In the genomic region with DNA sequence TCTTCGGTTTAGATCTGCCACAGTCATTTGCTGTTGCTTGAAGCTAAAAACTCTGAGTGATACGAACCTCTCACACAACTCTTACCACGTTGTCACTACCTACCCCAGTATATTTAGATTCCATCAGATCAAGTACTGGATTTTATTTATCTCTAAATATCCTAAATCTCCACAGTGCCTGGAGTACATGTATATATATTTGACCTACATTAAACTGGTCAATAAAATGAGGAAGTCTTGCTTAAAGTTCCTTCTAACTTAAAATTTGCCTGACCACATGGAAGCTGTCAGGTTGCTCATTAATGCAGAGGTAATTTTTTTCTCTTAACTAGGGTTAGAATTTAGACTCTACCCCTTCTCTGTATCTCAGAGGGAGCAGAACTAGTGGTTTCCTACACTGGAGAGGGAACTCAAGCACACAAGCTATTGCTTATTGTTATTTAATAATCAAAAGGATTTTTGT, we compare ENCODE assay signal across 9 cellular contexts. TPM values are rescaled to one million over a fixed set of nuclear protein-coding genes. Genes with fewer than 3 reads are reported as not detected.
A peak's percentile ranks its signal among the peaks of the same experiment; 100 is the strongest.
DNase-seq lines count a peak whose midpoint lies in the region; ATAC-seq lines count a peak whose summit lies in the region.
"Had no signal": no experiment of that assay in that cellular context is flagged by ENCODE, and none has a peak within 500 bp of the region (broad histone marks: within the 10 kb centered on the region; RNA-seq: fewer than 3 reads in every experiment).

No MANE protein-coding gene starts in this region.

- H3K4me3 Mint-ChIP-seq in activated T-helper 17 cell treated with anti-CD3 and anti-CD28 coated beads, Interleukin-2, amount 50 U/mL, for 72 hours = no peak overlapping the region

- no peaks in the 10 kb centered on the region for H3K27me3 ChIP-seq in skeletal muscle satellite cell (ENCODE audit: control insufficient read depth, insufficient read depth, low read length)
- no peaks in the 10 kb centered on the region for H3K27me3 ChIP-seq in effector memory CD4-positive, alpha-beta T cell (replicated peaks; ENCODE audit: control insufficient read depth, insufficient read depth, low read length, poor library complexity, severe bottlenecking)

- no peak overlapping the region for H3K4me3 ChIP-seq in skeletal muscle satellite cell (ENCODE audit: low read length)
- no peak overlapping the region for H3K4me3 ChIP-seq in effector memory CD4-positive, alpha-beta T cell (ENCODE audit: insufficient read depth, low read depth, low read length, poor library complexity, severe bottlenecking)

- no peak overlapping the region for H3K27ac ChIP-seq in effector memory CD4-positive, alpha-beta T cell (ENCODE audit: insufficient read depth, low read length, poor library complexity, severe bottlenecking)

- no peak for DNase-seq in effector memory CD4-positive, alpha-beta T cell
- DNase-seq in NK-92 (lab: John Stamatoyannopoulos, UW; ENCODE audit: unreplicated experiment) = no peak
- DNase-seq in T-helper 9 cell = no peak

- no peaks in the 10 kb centered on the region for H3K36me3 ChIP-seq in skeletal muscle satellite cell (ENCODE audit: insufficient read depth, low read length)
- H3K36me3 ChIP-seq in effector memory CD4-positive, alpha-beta T cell (ENCODE audit: control insufficient read depth, insufficient read depth, low read length) = no peaks in the 10 kb centered on the region

- H3K4me1 ChIP-seq in skeletal muscle satellite cell (ENCODE audit: control insufficient read depth, insufficient read depth, low read length) = peaks cover 29% of the 10 kb centered on the region
- no peaks in the 10 kb centered on the region for H3K4me1 ChIP-seq in effector memory CD4-positive, alpha-beta T cell (ENCODE audit: control insufficient read depth, insufficient read depth, low read length, poor library complexity, severe bottlenecking)

- peaks cover 5% of the 10 kb centered on the region for H3K9me3 Mint-ChIP-seq in activated T-helper 17 cell treated with anti-CD3 and anti-CD28 coated beads, Interleukin-2, amount 50 U/mL, for 72 hours

- H3K4me2 ChIP-seq in skeletal muscle satellite cell (ENCODE audit: low read length) = peak overlapping the region; percentile 12

- H3K9ac ChIP-seq in skeletal muscle satellite cell (ENCODE audit: low read depth, low read length) = peak overlapping the region; percentile 54

- H3K4me1 Mint-ChIP-seq in activated T-helper 17 cell treated with anti-CD3 and anti-CD28 coated beads, Interleukin-2, amount 50 U/mL, for 72 hours = peaks cover 7% of the 10 kb centered on the region

- no peaks in the 10 kb centered on the region for H3K36me3 Mint-ChIP-seq in activated T-helper 17 cell treated with anti-CD3 and anti-CD28 coated beads, Interleukin-2, amount 50 U/mL, for 72 hours (ENCODE audit: low read depth)

- H3K27ac Mint-ChIP-seq in activated T-helper 17 cell treated with anti-CD3 and anti-CD28 coated beads, Interleukin-2, amount 50 U/mL, for 72 hours = peak overlapping the region; percentile 30

- ATAC-seq in GM19023 (IDR thresholded peaks at IDR 0.05; ENCODE audit: unreplicated experiment) (peak; percentile 12), HG03066 (IDR thresholded peaks at IDR 0.05; ENCODE audit: low read depth, unreplicated experiment) (peak; percentile 14), GM21526 (IDR thresholded peaks at IDR 0.05; ENCODE audit: low FRiP score, unreplicated experiment) (no peak)
- ATAC-seq in activated T-helper 17 cell treated with anti-CD3 and anti-CD28 coated beads, Interleukin-2, amount 50 U/mL, for 72 hours (replicated peaks) = no peak

- H3K9me3 ChIP-seq in skeletal muscle satellite cell (replicated peaks; ENCODE audit: low read length) = no peaks in the 10 kb centered on the region
- H3K9me3 ChIP-seq in effector memory CD4-positive, alpha-beta T cell (ENCODE audit: control insufficient read depth, low read length) = no peaks in the 10 kb centered on the region

- no peaks in the 10 kb centered on the region for H3K27me3 Mint-ChIP-seq in activated T-helper 17 cell treated with anti-CD3 and anti-CD28 coated beads, Interleukin-2, amount 50 U/mL, for 72 hours

RNA-seq across cellular contexts. Expression of gene MACC1, which starts 3.1 kb away (rescaled TPM):
- 1 to 10 TPM; 1.5 to 2.5 TPM for total RNA-seq in activated T-helper 17 cell treated with anti-CD3 and anti-CD28 coated beads, Interleukin-2, amount 50 U/mL, for 72 hours
- total RNA-seq in skeletal muscle satellite cell (2012; rRNA removed) = not detected in 2 replicates
- total RNA-seq: dermis microvascular lymphatic vessel endothelial cell had no signal

Comparison
In these comparisons a context has a peak if more than half of its experiments do, and no peak if none do; other contexts are left out.
1. ATAC-seq: peak in GM19023 (single experiment) and HG03066 (single experiment); none in activated T-helper 17 cell treated with anti-CD3 and anti-CD28 coated beads, Interleukin-2, amount 50 U/mL, for 72 hours (single experiment) and GM21526 (single experiment).